Comparison of ENCODE assay signal across 13 cellular contexts in the genomic region with DNA sequence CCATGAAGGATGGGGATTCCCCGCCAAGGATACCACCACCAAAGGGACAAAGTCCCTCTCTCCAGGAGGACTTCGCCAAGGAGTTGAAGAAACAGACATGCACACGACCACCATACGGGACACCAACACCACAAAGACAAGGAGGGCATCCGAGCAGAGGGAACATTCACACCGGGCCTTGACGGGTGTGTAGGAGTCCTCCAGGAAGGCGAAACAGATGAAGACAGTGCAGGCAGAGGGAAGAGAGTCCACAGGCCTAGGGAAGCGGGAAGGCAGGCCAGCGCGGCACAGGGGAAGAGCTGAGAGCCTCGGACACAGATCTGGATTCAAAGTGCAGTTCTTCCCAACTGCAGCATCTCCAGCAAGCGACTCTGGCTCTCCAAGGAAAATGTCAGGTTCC. TPM values are rescaled to one million over a fixed set of nuclear protein-coding genes. Genes with fewer than 3 reads are reported as not detected.
A peak's percentile ranks its signal among the peaks of the same experiment; 100 is the strongest.
DNase-seq lines count a peak whose midpoint lies in the region; ATAC-seq and TF ChIP-seq lines count a peak whose summit lies in the region.
"Had no signal": no experiment of that assay in that cellular context is flagged by ENCODE, and none has a peak within 500 bp of the region (broad histone marks: within the 10 kb centered on the region; RNA-seq: fewer than 3 reads in every experiment).

No MANE protein-coding gene starts in this region.

- CTCF ChIA-PET in activated CD4-positive, alpha-beta T cell treated with anti-CD3 and anti-CD28 coated beads, Interleukin-2, amount 10 ng/mL, durations not matched to agents 7 days and 5 days (lab: Charles Lee), result interaction anchor here (1.1 to 3.0 kb wide), 6 partner anchors 9 to 104 kb away, joined by 4 to 13 read pairs (median 6); no protein-coding TSS in a partner anchor

- 93 to 99% (median 94%) methylated on average over 12 to 13 of the region's 13 CpGs for WGBS in stomach, 5 donors

- TF ChIP-seq EP300 in stomach (IDR thresholded peaks at IDR 0.05), result no peak

- H3K4me2 ChIP-seq in SU-DHL-6 (ENCODE audit: low read depth, low read length, poor library complexity, severe bottlenecking), result no peak overlapping the region

- no peaks in the 10 kb centered on the region for H3K9me2 ChIP-seq in SU-DHL-6 (replicated peaks; ENCODE audit: insufficient read depth, low read length)

- ATAC-seq in GM19452 (IDR thresholded peaks at IDR 0.05; ENCODE audit: unreplicated experiment), result no peak
- no peak for ATAC-seq in GM21526 (IDR thresholded peaks at IDR 0.05; ENCODE audit: low FRiP score, unreplicated experiment)

- H3K9me3 ChIP-seq in SU-DHL-6 (ENCODE audit: insufficient read depth, low read length) (no peaks in the 10 kb centered on the region), stomach (no peaks in the 10 kb centered on the region)

- peaks cover 26% of the 10 kb centered on the region; the same call in 1 of the 2 replicates for H3F3A ChIP-seq in SU-DHL-6 (ENCODE audit: insufficient read depth)

- H3K4me3 ChIP-seq in SU-DHL-6 (ENCODE audit: insufficient read depth, low read length, poor library complexity, severe bottlenecking), result no peak overlapping the region
- no peak overlapping the region for H3K4me3 ChIP-seq in stomach

- H3K27ac ChIP-seq in SU-DHL-6 (ENCODE audit: low read depth, low read length) (peak overlapping the region; percentile 68), stomach (peak overlapping the region in 4 of 5 donors; percentile 27 to 72 (median 56))
- H3K27ac ChIP-seq: brain microvascular endothelial cell had no signal

- peak overlapping the region; percentile 74 for H3K4me3 Mint-ChIP-seq in activated CD4-positive, alpha-beta T cell treated with anti-CD3 and anti-CD28 coated beads, Interleukin-2, amount 10 ng/mL, durations not matched to agents 7 days and 5 days
- H3K4me3 Mint-ChIP-seq in endothelial cell (ENCODE audit: unreplicated experiment), result peak overlapping the region; percentile 34

- TF ChIP-seq CTCF in SU-DHL-6 (IDR thresholded peaks at IDR 0.05; ENCODE audit: insufficient read depth, low read length, poor library complexity, severe bottlenecking) (no peak), endothelial cell (IDR thresholded peaks at IDR 0.05; ENCODE audit: unreplicated experiment) (no peak), stomach (IDR thresholded peaks at IDR 0.05) (no peak)

- TF ChIP-seq POLR2A in stomach (IDR thresholded peaks at IDR 0.05), result no peak

- H3K27me3 ChIP-seq in SU-DHL-6 (ENCODE audit: low read length), result no peaks in the 10 kb centered on the region
- no peaks in the 10 kb centered on the region for H3K27me3 ChIP-seq in stomach
- H3K27me3 ChIP-seq: brain microvascular endothelial cell had no signal

- H3K27me3 Mint-ChIP-seq in activated CD4-positive, alpha-beta T cell treated with anti-CD3 and anti-CD28 coated beads, Interleukin-2, amount 10 ng/mL, durations not matched to agents 7 days and 5 days, result no peaks in the 10 kb centered on the region
- peaks cover 3% of the 10 kb centered on the region for H3K27me3 Mint-ChIP-seq in endothelial cell (ENCODE audit: unreplicated experiment)

- peaks cover 95% of the 10 kb centered on the region for H3K4me1 Mint-ChIP-seq in activated CD4-positive, alpha-beta T cell treated with anti-CD3 and anti-CD28 coated beads, Interleukin-2, amount 10 ng/mL, durations not matched to agents 7 days and 5 days
- peaks cover 24% of the 10 kb centered on the region for H3K4me1 Mint-ChIP-seq in endothelial cell (ENCODE audit: unreplicated experiment)

- H2AFZ ChIP-seq in SU-DHL-6 (ENCODE audit: low read depth, low read length, severe bottlenecking), result no peak overlapping the region

- peaks cover 10% of the 10 kb centered on the region for H3K9me3 Mint-ChIP-seq in activated CD4-positive, alpha-beta T cell treated with anti-CD3 and anti-CD28 coated beads, Interleukin-2, amount 10 ng/mL, durations not matched to agents 7 days and 5 days
- H3K9me3 Mint-ChIP-seq in endothelial cell (ENCODE audit: unreplicated experiment), result no peaks in the 10 kb centered on the region

- no peak for DNase-seq in activated CD4-positive, alpha-beta T cell treated with anti-CD3 and anti-CD28 coated beads, Interleukin-2, amount 10 ng/mL, durations not matched to agents 7 days and 5 days
- no peak for DNase-seq in activated CD4-positive, alpha-beta T cell treated with anti-CD3 and anti-CD28 coated beads for 48 hours
- no peak for DNase-seq in endothelial cell (ENCODE audit: low spot score)
- no peak for DNase-seq in stomach
- no peak for DNase-seq in islet precursor cell
- DNase-seq: brain microvascular endothelial cell; DMS53; NCI-H1092; NK-92 treated with Interleukin-12 subunit alpha and Interleukin-12 subunit beta, amount 100 ng/mL, for 24 hours; retina had no signal

- peaks cover 33 to 92% (median 61%) of the 10 kb centered on the region in 4 donors for H3K4me1 ChIP-seq in stomach

- H3K36me3 ChIP-seq in SU-DHL-6 (ENCODE audit: low read length) (peaks cover 3% of the 10 kb centered on the region; the same call in 1 of the 2 replicates), stomach (peaks cover 0 to 21% (median 2%) of the 10 kb centered on the region in 4 donors)

- no peak overlapping the region for H3K9ac ChIP-seq in SU-DHL-6 (ENCODE audit: low read length)

- POLR2A ChIA-PET in activated CD4-positive, alpha-beta T cell treated with anti-CD3 and anti-CD28 coated beads, Interleukin-2, amount 10 ng/mL, durations not matched to agents 7 days and 5 days (lab: Charles Lee), result interaction anchor here (0.6 to 1.0 kb wide), 2 partner anchors 9 kb away, joined by 3 to 4 read pairs; no protein-coding TSS in a partner anchor

- peaks cover 90% of the 10 kb centered on the region for H3K36me3 Mint-ChIP-seq in activated CD4-positive, alpha-beta T cell treated with anti-CD3 and anti-CD28 coated beads, Interleukin-2, amount 10 ng/mL, durations not matched to agents 7 days and 5 days (ENCODE audit: low read depth)
- peaks cover 22% of the 10 kb centered on the region for H3K36me3 Mint-ChIP-seq in endothelial cell (ENCODE audit: low read depth, unreplicated experiment)

- H3K79me2 ChIP-seq in SU-DHL-6 (ENCODE audit: insufficient read depth, low read length), result peaks cover 92% of the 10 kb centered on the region

- no peaks in the 10 kb centered on the region for H4K20me1 ChIP-seq in SU-DHL-6 (ENCODE audit: low read depth, low read length)

- intact Hi-C loops in stomach (cut with DNase I; ENCODE audit: low total_unique reads), result no loop called here

- peak overlapping the region; percentile 95 for H3K27ac Mint-ChIP-seq in activated CD4-positive, alpha-beta T cell treated with anti-CD3 and anti-CD28 coated beads, Interleukin-2, amount 10 ng/mL, durations not matched to agents 7 days and 5 days
- no peak overlapping the region for H3K27ac Mint-ChIP-seq in endothelial cell (ENCODE audit: unreplicated experiment)

RNA-seq across cellular contexts. Expression of a gene that starts 10.8 kb away (rescaled TPM):
- total RNA-seq in activated CD4-positive, alpha-beta T cell treated with anti-CD3 and anti-CD28 coated beads, Interleukin-2, amount 10 ng/mL, durations not matched to agents 7 days and 5 days, result 100 to 1,000 TPM; 780 to 845 TPM
- total RNA-seq in endothelial cell (ENCODE audit: unreplicated experiment), result 87.3 TPM
- 100 to 1,000 TPM in 3 of 5 donors, 10 to 100 TPM in 2; 40.3 to 184 (median 173) TPM for total RNA-seq in stomach
- 100 to 1,000 TPM in 2 of 3 donors, 10 to 100 TPM in 1; 52.7 to 187 (median 184) TPM for polyA plus RNA-seq in stomach

RNA-seq across cellular contexts. Expression of a gene that starts 41.2 kb away (rescaled TPM):
- 10 to 100 TPM; 37.5 to 46.2 TPM for total RNA-seq in activated CD4-positive, alpha-beta T cell treated with anti-CD3 and anti-CD28 coated beads, Interleukin-2, amount 10 ng/mL, durations not matched to agents 7 days and 5 days
- total RNA-seq in endothelial cell (ENCODE audit: unreplicated experiment) (40.8 TPM), stomach (10 to 100 TPM; 29.5 to 62.4 (median 43.7) TPM)
- polyA plus RNA-seq in stomach, result 10 to 100 TPM; 10.5 to 14.3 (median 13.6) TPM
